Comparison of ENCODE assay signal across 1 cellular context in the genomic region with DNA sequence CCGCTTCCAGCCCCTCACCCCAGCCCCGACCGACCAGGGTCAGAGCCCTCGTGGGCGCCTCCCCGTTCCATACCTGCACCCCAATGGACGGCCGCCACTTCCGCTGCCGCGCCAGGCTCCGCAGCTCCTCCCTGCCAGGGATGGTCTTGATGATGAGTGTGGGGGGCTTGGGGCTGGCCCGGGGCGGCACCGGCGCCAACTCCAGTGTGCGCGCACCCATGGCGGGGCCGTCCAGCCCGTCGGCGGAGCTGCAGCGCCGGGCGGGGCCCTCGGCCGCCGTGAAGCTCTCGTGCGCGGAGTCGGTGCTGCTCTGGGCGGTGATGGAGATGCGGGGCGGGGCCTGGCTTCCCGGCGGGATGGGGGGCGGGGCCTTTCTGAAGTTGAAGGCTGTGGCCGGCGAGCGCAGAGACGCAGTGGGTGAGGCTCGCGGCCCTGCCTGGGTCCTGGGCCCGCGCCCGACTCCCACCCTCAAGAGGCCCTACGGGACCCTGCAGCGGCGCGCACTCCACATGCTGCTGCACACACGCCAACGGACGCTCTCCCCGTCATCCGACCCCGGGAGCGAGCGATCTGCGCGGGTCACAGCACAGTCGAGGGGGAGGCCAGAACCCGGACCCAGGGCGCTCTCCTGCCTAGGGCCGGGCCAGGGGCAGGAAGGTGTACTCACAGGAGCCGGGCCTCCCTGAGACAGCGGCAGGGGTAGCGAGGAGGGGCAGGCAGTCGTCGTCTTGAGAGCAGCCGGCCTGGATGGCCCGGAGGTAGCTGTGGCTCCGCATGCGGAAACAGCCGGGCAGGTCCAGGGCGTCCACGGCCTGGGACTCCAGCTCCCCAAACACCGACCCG.
TF ChIP-seq lines count a peak whose summit lies in the region.

No MANE protein-coding gene starts in this region.

TF ChIP-seq in K562, 482 proteins besides CTCF, POLR2A, EP300 and RAD21:
- TF ChIP-seq HDAC8 (tag; IDR thresholded peaks at IDR 0.05) = no peak
- 0 out of 2 replicates have a peak, but pooled peaks have one; percentile 7 for TF ChIP-seq BHLHE40 (IDR thresholded peaks at IDR 0.05; ENCODE audit: low read length)
- no peak for TF ChIP-seq NCOA1 (IDR thresholded peaks at IDR 0.05; ENCODE audit: low read depth)
- TF ChIP-seq ZSCAN29 (IDR thresholded peaks at IDR 0.05) = no peak
- TF ChIP-seq NCOA6 (IDR thresholded peaks at IDR 0.05) = peak; percentile 50; the same call in 1 of the 2 replicates
- no peak for TF ChIP-seq XRCC3 (IDR thresholded peaks at IDR 0.05)
